In genomic region chr3:27134165-27134796, GRCh38 we compare ENCODE assay signal across 8 cellular contexts.
DNase-seq lines count a peak whose midpoint lies in the region; ATAC-seq and TF ChIP-seq lines count a peak whose summit lies in the region.

No MANE protein-coding gene starts in this region.

- no peaks in the 10 kb centered on the region for H3K36me3 ChIP-seq in NT2/D1 (ENCODE audit: insufficient read depth, insufficient read length, low read length)
- no peaks in the 10 kb centered on the region for H3K36me3 ChIP-seq in fibroblast of lung (ENCODE audit: control insufficient read depth, insufficient read depth, low read length)

- no peak overlapping the region for H2AFZ ChIP-seq in fibroblast of lung (ENCODE audit: low read length)

- no peaks in the 10 kb centered on the region for H3K79me2 ChIP-seq in fibroblast of lung (ENCODE audit: control insufficient read depth, insufficient read depth, low read length)

- H3K4me1 Mint-ChIP-seq in nephron progenitor cell, result no peaks in the 10 kb centered on the region

- no peak overlapping the region for H3K4me3 Mint-ChIP-seq in nephron progenitor cell

- no peaks in the 10 kb centered on the region for H3K36me3 Mint-ChIP-seq in nephron progenitor cell (ENCODE audit: low read depth)

- ATAC-seq in GM19351 (IDR thresholded peaks at IDR 0.05; ENCODE audit: unreplicated experiment) (peak; percentile 97), HG03378 (IDR thresholded peaks at IDR 0.05; ENCODE audit: unreplicated experiment) (peak; percentile 98)
- peak; percentile 63 for ATAC-seq in stimulated activated naive CD8-positive, alpha-beta T cell treated with anti-CD3 and anti-CD28 coated beads, Interleukin-15, Interleukin-2, amounts not matched to agents 100 U/mL and 50 U/mL, for 24 hours

- no peak overlapping the region for H3K9ac ChIP-seq in NT2/D1 (ENCODE audit: insufficient read length, low read depth)
- H3K9ac ChIP-seq in fibroblast of lung (ENCODE audit: insufficient read depth, low read length), result no peak overlapping the region

- no peak overlapping the region for H3K27ac Mint-ChIP-seq in nephron progenitor cell

- TF ChIP-seq CTCF in fibroblast of lung (conservative IDR thresholded peaks at IDR 0.05 in 1 of 2, IDR thresholded peaks at IDR 0.05 in 1 of 2; ENCODE audit: low read depth in 1 of 2, low read length in 2 of 2) (peak; percentile 91 to 94), nephron progenitor cell (IDR thresholded peaks at IDR 0.05) (peak; percentile 89)

- H3K9me3 ChIP-seq in NT2/D1 (ENCODE audit: insufficient read depth, low read length) (no peaks in the 10 kb centered on the region), fibroblast of lung (ENCODE audit: control insufficient read depth, insufficient read depth, low read depth, low read length) (no peaks in the 10 kb centered on the region)

- H4K20me1 ChIP-seq in fibroblast of lung (ENCODE audit: control insufficient read depth, extremely low read depth, insufficient read depth, low read length), result no peaks in the 10 kb centered on the region

- H3K9me3 Mint-ChIP-seq in nephron progenitor cell, result no peaks in the 10 kb centered on the region

- H3K27me3 ChIP-seq in NT2/D1 (ENCODE audit: insufficient read depth, insufficient read length) (no peaks in the 10 kb centered on the region), fibroblast of lung (ENCODE audit: control insufficient read depth, insufficient read depth, low read length) (no peaks in the 10 kb centered on the region)

- H3K4me3 ChIP-seq in NT2/D1 (ENCODE audit: insufficient read length, low read depth), result no peak overlapping the region
- no peak overlapping the region for H3K4me3 ChIP-seq in fibroblast of lung (replicated peaks in 1 of 4; ENCODE audit: control extremely low read depth in 1 of 4, insufficient read depth in 1 of 4, low read depth in 3 of 4, low read length in 4 of 4)

- no peaks in the 10 kb centered on the region for H3K27me3 Mint-ChIP-seq in nephron progenitor cell (ENCODE audit: low read depth, poor library complexity)

- no peak overlapping the region for H3K4me2 ChIP-seq in fibroblast of lung (ENCODE audit: extremely low read depth, insufficient read depth, low read length)

- DNase-seq in COLO829 (ENCODE audit: low spot score), result peak; percentile 72
- peak; percentile 67 for DNase-seq in NT2/D1 (ENCODE audit: low read depth, low spot score)
- peak; percentile 42 for DNase-seq in activated T-cell treated with anti-CD3 and anti-CD28 coated beads for 24 hours (ENCODE audit: low read depth)
- peak; percentile 39 to 74 for DNase-seq in fibroblast of lung (ENCODE audit: low read depth in 2 of 2)
- peak; percentile 74 for DNase-seq in nephron progenitor cell
- peak; percentile 55 for DNase-seq in stimulated activated naive CD8-positive, alpha-beta T cell treated with anti-CD3 and anti-CD28 coated beads, Interleukin-15, Interleukin-2, amounts not matched to agents 100 U/mL and 50 U/mL, for 24 hours

- H3K27ac ChIP-seq in fibroblast of lung (ENCODE audit: insufficient read depth, low read length), result no peak overlapping the region

- H3K4me1 ChIP-seq in NT2/D1 (ENCODE audit: insufficient read depth, insufficient read length) (no peaks in the 10 kb centered on the region), fibroblast of lung (ENCODE audit: control insufficient read depth, extremely low read depth, insufficient read depth, low read length) (no peaks in the 10 kb centered on the region)
